In the genomic region with DNA sequence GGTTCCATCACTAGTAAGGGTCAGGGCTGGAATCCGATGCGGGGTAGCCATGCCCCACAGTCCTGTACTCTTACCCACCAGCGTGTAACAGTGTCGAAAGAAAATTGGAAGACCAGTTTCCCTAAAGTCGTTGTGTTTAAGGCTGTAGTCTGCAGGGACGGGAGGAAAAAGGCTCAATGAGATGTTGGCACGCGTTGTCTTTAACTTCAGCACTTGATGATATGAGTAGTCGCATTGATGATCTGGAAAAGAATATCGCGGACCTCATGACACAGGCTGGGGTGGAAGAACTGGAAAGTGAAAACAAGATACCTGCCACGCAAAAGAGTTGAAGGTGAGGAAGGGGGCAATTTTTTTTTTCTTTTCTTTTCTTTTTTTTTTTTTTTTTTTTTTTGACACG, we compare ENCODE assay signal across 1 cellular context.
TF ChIP-seq lines count a peak whose summit lies in the region.

No MANE protein-coding gene starts in this region.

TF ChIP-seq in WTC11, 78 proteins besides CTCF, POLR2A, EP300 and RAD21 (continued from another document):
- TF ChIP-seq, protein P1, sequence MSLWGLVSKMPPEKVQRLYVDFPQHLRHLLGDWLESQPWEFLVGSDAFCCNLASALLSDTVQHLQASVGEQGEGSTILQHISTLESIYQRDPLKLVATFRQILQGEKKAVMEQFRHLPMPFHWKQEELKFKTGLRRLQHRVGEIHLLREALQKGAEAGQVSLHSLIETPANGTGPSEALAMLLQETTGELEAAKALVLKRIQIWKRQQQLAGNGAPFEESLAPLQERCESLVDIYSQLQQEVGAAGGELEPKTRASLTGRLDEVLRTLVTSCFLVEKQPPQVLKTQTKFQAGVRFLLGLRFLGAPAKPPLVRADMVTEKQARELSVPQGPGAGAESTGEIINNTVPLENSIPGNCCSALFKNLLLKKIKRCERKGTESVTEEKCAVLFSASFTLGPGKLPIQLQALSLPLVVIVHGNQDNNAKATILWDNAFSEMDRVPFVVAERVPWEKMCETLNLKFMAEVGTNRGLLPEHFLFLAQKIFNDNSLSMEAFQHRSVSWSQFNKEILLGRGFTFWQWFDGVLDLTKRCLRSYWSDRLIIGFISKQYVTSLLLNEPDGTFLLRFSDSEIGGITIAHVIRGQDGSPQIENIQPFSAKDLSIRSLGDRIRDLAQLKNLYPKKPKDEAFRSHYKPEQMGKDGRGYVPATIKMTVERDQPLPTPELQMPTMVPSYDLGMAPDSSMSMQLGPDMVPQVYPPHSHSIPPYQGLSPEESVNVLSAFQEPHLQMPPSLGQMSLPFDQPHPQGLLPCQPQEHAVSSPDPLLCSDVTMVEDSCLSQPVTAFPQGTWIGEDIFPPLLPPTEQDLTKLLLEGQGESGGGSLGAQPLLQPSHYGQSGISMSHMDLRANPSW (CRISPR knock-in tag; conservative IDR thresholded peaks at IDR 0.05; ENCODE audit: low read depth): no peak
- TF ChIP-seq, protein P2, sequence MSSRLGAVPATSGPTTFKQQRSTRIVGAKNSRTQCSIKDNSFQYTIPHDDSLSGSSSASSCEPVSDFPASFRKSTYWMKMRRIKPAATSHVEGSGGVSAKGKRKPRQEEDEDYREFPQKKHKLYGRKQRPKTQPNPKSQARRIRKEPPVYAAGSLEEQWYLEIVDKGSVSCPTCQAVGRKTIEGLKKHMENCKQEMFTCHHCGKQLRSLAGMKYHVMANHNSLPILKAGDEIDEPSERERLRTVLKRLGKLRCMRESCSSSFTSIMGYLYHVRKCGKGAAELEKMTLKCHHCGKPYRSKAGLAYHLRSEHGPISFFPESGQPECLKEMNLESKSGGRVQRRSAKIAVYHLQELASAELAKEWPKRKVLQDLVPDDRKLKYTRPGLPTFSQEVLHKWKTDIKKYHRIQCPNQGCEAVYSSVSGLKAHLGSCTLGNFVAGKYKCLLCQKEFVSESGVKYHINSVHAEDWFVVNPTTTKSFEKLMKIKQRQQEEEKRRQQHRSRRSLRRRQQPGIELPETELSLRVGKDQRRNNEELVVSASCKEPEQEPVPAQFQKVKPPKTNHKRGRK (CRISPR knock-in tag; IDR thresholded peaks at IDR 0.05; ENCODE audit: borderline replicate concordance): no peak
- no peak for TF ChIP-seq NR1H2 (CRISPR knock-in tag; IDR thresholded peaks at IDR 0.05)
- no peak for TF ChIP-seq JUN (CRISPR knock-in tag; IDR thresholded peaks at IDR 0.05)
- TF ChIP-seq TEAD4 (CRISPR knock-in tag; IDR thresholded peaks at IDR 0.05): no peak
- TF ChIP-seq ZBTB21 (CRISPR knock-in tag; IDR thresholded peaks at IDR 0.05; ENCODE audit: borderline replicate concordance): no peak
- TF ChIP-seq, protein P3, sequence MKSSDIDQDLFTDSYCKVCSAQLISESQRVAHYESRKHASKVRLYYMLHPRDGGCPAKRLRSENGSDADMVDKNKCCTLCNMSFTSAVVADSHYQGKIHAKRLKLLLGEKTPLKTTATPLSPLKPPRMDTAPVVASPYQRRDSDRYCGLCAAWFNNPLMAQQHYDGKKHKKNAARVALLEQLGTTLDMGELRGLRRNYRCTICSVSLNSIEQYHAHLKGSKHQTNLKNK (CRISPR knock-in tag; IDR thresholded peaks at IDR 0.05): no peak
